In the genomic region with DNA sequence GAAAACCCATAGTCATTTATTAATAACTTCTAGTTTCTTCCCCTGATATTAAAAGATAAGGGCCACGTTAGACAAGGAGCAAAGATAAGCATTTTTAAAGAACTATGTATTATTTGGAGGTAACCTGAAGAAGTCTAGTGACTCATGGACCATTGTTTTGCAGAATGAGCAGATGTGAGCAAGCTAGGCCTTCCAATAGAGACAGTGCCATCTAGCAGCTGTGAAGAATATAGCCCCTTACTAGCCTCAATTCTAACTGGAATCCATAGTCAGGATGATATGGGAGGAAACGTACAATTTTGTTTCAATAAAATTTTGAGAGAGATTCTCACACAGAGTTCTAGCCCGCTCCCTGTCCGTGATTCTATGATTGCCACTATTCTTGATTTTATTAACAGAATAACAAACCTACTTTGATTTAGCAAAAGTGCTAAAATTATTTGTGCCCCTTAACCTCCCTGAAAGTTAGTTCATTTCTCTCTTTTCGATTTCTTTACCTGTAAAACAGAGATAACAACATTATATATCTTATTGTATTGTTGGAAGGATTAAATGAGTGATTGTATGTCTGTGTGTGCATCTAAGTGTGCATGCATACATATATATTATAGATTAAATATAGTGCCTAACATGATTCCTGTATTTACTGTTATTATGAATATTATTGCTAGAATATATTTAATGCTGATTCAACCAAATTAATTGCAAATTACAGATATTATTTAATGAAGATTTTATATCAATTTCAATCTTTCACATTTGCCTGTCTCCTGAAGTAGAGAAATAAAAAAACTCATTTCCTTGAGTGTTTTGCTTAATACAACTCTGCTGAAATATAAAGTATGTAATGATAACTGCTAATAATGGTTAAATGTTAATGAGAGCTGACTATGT, we compare ENCODE assay signal across 1 cellular context.
TF ChIP-seq lines count a peak whose summit lies in the region.

No MANE protein-coding gene starts in this region.

TF ChIP-seq in GM23338, 12 proteins besides CTCF, POLR2A, EP300 and RAD21 (continued from another document):
- peak; percentile 46; the same call in 1 of the 2 replicates for TF ChIP-seq ZNF462 (CRISPR knock-in tag; IDR thresholded peaks at IDR 0.05)
